In the genomic region with DNA sequence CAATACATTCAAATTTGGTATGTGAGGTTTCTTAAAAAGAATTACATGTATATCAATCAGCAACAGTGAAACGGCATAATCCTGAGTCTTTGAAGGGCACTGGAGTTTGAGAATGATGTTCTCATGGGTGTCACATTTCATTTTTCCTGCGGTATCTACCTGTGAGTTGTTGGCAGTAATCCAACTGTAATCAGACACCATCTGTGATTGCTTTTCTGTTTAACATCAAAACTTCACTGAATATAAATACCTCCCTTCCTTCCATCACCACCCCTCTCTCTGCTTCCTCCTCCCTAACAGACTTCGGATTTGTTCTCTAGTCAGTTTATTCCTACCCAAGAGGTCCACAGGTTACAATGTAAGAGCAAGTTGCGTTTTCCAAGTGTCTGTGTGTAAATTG, we compare ENCODE assay signal across 15 cellular contexts.
DNase-seq lines count a peak whose midpoint lies in the region; TF ChIP-seq lines count a peak whose summit lies in the region.
"Had no signal": no experiment of that assay in that cellular context is flagged by ENCODE, and none has a peak within 500 bp of the region (broad histone marks: within the 10 kb centered on the region; RNA-seq: fewer than 3 reads in every experiment).

No MANE protein-coding gene starts in this region.

- H3K27me3 ChIP-seq in SK-N-SH (ENCODE audit: insufficient read depth) (no peaks in the 10 kb centered on the region), colonic mucosa (no peaks in the 10 kb centered on the region)

- 3% methylated on average over 4 of the region's 4 CpGs for WGBS in SK-N-SH (ENCODE audit: low lambda C conversion rate)

- H3K4me2 ChIP-seq in SK-N-SH: no peak overlapping the region
- H3K4me2 ChIP-seq: smooth muscle cell had no signal

- TF ChIP-seq CTCF in epithelial cell of esophagus (IDR thresholded peaks at IDR 0.05; ENCODE audit: insufficient read depth, low read depth, low read length, missing control alignments) (no peak), SK-N-SH (IDR thresholded peaks at IDR 0.05) (no peak), colonic mucosa (IDR thresholded peaks at IDR 0.05) (no peak)

- no peak for TF ChIP-seq EP300 in SK-N-SH (IDR thresholded peaks at IDR 0.05; ENCODE audit: borderline replicate concordance in 1 of 2, low read depth in 1 of 2, low read length in 1 of 2)

- no peaks in the 10 kb centered on the region for H3K9me2 ChIP-seq in SK-N-SH

- H3K27ac ChIP-seq in SK-N-SH (ENCODE audit: low read depth in 2 of 2, low read length in 1 of 2) (no peak overlapping the region), colonic mucosa (no peak overlapping the region)
- H3K27ac ChIP-seq: VCaP had no signal

- no peaks in the 10 kb centered on the region for H4K20me1 ChIP-seq in SK-N-SH (ENCODE audit: insufficient read depth)

- TF ChIP-seq RAD21 in SK-N-SH (IDR thresholded peaks at IDR 0.05; ENCODE audit: low read length): no peak

- intact Hi-C loops in colonic mucosa (cut with DNase I): no loop called here

- H3K36me3 ChIP-seq in SK-N-SH (replicated peaks in 1 of 2; ENCODE audit: control insufficient read depth in 1 of 2, insufficient read depth in 2 of 2, low read length in 1 of 2): no peaks in the 10 kb centered on the region
- H3K36me3 ChIP-seq in colonic mucosa: no peaks in the 10 kb centered on the region

- H3K4me1 ChIP-seq in SK-N-SH (ENCODE audit: control insufficient read depth in 1 of 2, insufficient read depth in 2 of 2, low read depth in 1 of 2, low read length in 1 of 2) (no peaks in the 10 kb centered on the region), colonic mucosa (no peaks in the 10 kb centered on the region)

- no peaks in the 10 kb centered on the region for H3K9me3 ChIP-seq in SK-N-SH
- no peaks in the 10 kb centered on the region for H3K9me3 ChIP-seq in colonic mucosa

- POLR2A ChIA-PET in SK-N-SH (lab: Yijun Ruan, JAX): no interaction called here

- H3K9ac ChIP-seq in SK-N-SH (no peak overlapping the region), colonic mucosa (ENCODE audit: low read depth in 2 of 2, low read length in 2 of 2) (no peak overlapping the region)

- CTCF ChIA-PET in SK-N-SH (lab: Yijun Ruan, JAX): no interaction called here

- no peak overlapping the region for H2AFZ ChIP-seq in SK-N-SH (ENCODE audit: low read depth)

- H3K79me2 ChIP-seq in SK-N-SH (ENCODE audit: insufficient read depth): no peaks in the 10 kb centered on the region

- no peak overlapping the region for H3K4me3 ChIP-seq in epithelial cell of esophagus (ENCODE audit: low read length)
- no peak overlapping the region for H3K4me3 ChIP-seq in SK-N-SH (ENCODE audit: low read depth in 2 of 2, low read length in 1 of 2)
- no peak overlapping the region for H3K4me3 ChIP-seq in colonic mucosa
- H3K4me3 ChIP-seq: smooth muscle cell had no signal

- H3F3A ChIP-seq in SK-N-SH (replicated peaks; ENCODE audit: insufficient read depth): no peaks in the 10 kb centered on the region

- DNase-seq in DMS79 (lab: John Stamatoyannopoulos, UW) (peak; percentile 20), NCI-H187 (lab: John Stamatoyannopoulos, UW) (peak; percentile 20 to 48), NCI-H524 (lab: John Stamatoyannopoulos, UW) (peak; percentile 18 to 66), epithelial cell of esophagus (ENCODE audit: low read depth) (peak; percentile 57), SK-N-SH (no peak), SIG-M5 treated with dmso at 0.1 percent for 504 hours (lab: John Stamatoyannopoulos, UW; ENCODE audit: unreplicated experiment) (no peak), colonic mucosa (no peak), 8988T (no peak)
- DNase-seq: erythroblast; glutamatergic neuron; kidney; midbrain; stimulated activated naive CD4-positive, alpha-beta T cell treated with Interleukin-2 at 50 U/mL for 16 hours had no signal

TF ChIP-seq in SK-N-SH, 30 proteins besides CTCF, POLR2A, EP300 and RAD21:
- TF ChIP-seq YY1 (IDR thresholded peaks at IDR 0.05; ENCODE audit: low read depth): no peak
- TF ChIP-seq GATA2 (CRISPR knock-in tag; IDR thresholded peaks at IDR 0.05): no peak
- no peak for TF ChIP-seq NRF1 (IDR thresholded peaks at IDR 0.05; ENCODE audit: low read depth, low read length)
- no peak for TF ChIP-seq USF1 (IDR thresholded peaks at IDR 0.05; ENCODE audit: borderline replicate concordance, low read depth)
- TF ChIP-seq MEF2A (IDR thresholded peaks at IDR 0.05; ENCODE audit: borderline replicate concordance, low read depth): no peak
- no peak for TF ChIP-seq TAF1 (IDR thresholded peaks at IDR 0.05; ENCODE audit: borderline replicate concordance, low read depth, low read length)
- no peak for TF ChIP-seq JUND (IDR thresholded peaks at IDR 0.05)
- TF ChIP-seq POLR2AphosphoS5 (IDR thresholded peaks at IDR 0.05; ENCODE audit: low read depth, low read length): no peak
- TF ChIP-seq, protein P1, sequence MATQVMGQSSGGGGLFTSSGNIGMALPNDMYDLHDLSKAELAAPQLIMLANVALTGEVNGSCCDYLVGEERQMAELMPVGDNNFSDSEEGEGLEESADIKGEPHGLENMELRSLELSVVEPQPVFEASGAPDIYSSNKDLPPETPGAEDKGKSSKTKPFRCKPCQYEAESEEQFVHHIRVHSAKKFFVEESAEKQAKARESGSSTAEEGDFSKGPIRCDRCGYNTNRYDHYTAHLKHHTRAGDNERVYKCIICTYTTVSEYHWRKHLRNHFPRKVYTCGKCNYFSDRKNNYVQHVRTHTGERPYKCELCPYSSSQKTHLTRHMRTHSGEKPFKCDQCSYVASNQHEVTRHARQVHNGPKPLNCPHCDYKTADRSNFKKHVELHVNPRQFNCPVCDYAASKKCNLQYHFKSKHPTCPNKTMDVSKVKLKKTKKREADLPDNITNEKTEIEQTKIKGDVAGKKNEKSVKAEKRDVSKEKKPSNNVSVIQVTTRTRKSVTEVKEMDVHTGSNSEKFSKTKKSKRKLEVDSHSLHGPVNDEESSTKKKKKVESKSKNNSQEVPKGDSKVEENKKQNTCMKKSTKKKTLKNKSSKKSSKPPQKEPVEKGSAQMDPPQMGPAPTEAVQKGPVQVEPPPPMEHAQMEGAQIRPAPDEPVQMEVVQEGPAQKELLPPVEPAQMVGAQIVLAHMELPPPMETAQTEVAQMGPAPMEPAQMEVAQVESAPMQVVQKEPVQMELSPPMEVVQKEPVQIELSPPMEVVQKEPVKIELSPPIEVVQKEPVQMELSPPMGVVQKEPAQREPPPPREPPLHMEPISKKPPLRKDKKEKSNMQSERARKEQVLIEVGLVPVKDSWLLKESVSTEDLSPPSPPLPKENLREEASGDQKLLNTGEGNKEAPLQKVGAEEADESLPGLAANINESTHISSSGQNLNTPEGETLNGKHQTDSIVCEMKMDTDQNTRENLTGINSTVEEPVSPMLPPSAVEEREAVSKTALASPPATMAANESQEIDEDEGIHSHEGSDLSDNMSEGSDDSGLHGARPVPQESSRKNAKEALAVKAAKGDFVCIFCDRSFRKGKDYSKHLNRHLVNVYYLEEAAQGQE (IDR thresholded peaks at IDR 0.05; ENCODE audit: low read depth, low read length): no peak
- no peak for TF ChIP-seq RFX5 (IDR thresholded peaks at IDR 0.05; ENCODE audit: low read length)
- TF ChIP-seq, protein P2, sequence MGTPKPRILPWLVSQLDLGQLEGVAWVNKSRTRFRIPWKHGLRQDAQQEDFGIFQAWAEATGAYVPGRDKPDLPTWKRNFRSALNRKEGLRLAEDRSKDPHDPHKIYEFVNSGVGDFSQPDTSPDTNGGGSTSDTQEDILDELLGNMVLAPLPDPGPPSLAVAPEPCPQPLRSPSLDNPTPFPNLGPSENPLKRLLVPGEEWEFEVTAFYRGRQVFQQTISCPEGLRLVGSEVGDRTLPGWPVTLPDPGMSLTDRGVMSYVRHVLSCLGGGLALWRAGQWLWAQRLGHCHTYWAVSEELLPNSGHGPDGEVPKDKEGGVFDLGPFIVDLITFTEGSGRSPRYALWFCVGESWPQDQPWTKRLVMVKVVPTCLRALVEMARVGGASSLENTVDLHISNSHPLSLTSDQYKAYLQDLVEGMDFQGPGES (IDR thresholded peaks at IDR 0.05; ENCODE audit: low read depth, low read length): no peak

Comparison
In these comparisons a context has a peak if more than half of its experiments do, and no peak if none do; other contexts are left out.
1. DNase-seq: peak in DMS79 (single experiment), NCI-H187 (2 of 2), NCI-H524 (2 of 2) and epithelial cell of esophagus (single experiment); none in SK-N-SH (single experiment), SIG-M5 treated with dmso at 0.1 percent for 504 hours (single experiment), colonic mucosa (single experiment) and 8988T (single experiment).